In the genomic region with DNA sequence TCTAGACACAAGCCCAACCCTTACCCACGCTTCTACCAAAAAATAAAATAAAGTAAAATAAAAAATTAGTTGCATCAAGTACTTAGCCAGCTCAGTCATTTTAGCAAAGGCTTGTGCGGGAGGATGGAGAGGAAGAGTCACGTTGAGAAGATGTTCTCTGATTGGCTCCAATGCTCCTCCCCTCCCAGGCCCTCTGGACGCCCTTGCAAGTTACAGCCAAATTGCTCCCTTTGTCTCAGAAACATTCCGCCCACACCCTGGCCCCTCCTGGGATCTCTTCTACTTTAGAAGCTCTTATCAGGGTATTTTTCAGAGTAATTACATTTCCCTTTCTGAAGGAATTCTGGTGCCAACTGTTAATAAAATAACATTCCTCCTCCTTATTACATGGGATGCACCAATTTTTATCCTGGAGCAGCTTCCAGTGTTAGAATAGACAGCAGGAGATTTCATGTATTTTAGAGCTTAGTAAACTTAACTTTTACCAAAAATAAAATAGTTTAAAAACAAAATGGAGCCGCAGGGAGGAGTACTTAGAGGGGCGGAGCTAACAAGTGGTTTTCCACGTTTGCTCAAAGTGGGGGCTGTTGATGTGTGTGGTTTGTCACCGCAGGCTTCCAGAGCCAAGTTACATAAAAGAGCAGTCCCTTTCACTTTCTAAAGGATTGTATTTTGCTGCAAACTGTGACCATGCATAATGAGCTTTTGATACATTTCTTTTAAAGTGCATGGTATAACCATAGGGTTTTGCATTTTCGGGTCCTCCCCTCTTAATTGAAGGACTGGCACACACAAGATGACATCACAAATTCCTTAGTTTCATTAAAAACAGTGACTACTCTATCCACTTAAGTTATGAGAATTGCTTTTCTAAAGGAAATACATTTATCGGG, we compare ENCODE assay signal across 8 cellular contexts.
DNase-seq lines count a peak whose midpoint lies in the region; ATAC-seq and TF ChIP-seq lines count a peak whose summit lies in the region.

No MANE protein-coding gene starts in this region.

- peaks cover 48% of the 10 kb centered on the region for H3K4me1 Mint-ChIP-seq in activated T-helper 1 cell treated with anti-CD3 and anti-CD28 coated beads, Interleukin-12 subunit alpha, Interleukin-12 subunit beta, Interleukin-2, Interleukin-4 antibody, amounts not matched to agents 30 ng/mL and 10 ng/mL and 1 ng/mL, durations not matched to agents 14 hours and 24 hours and 36 hours (ENCODE audit: low read depth)

- H3K36me3 ChIP-seq in heart right ventricle (no peaks in the 10 kb centered on the region), spleen (no peaks in the 10 kb centered on the region)

- H3K27me3 Mint-ChIP-seq in activated T-helper 1 cell treated with anti-CD3 and anti-CD28 coated beads, Interleukin-12 subunit alpha, Interleukin-12 subunit beta, Interleukin-2, Interleukin-4 antibody, amounts not matched to agents 30 ng/mL and 10 ng/mL and 1 ng/mL, durations not matched to agents 14 hours and 24 hours and 36 hours (ENCODE audit: insufficient read depth) = peaks cover 2% of the 10 kb centered on the region

- peaks cover 0 to 25% (median 9%) of the 10 kb centered on the region in 9 donors for H3K4me1 ChIP-seq in heart right ventricle
- peaks cover 0 to 38% (median 21%) of the 10 kb centered on the region in 6 donors for H3K4me1 ChIP-seq in spleen

- no peak for TF ChIP-seq POLR2A in spleen (IDR thresholded peaks at IDR 0.05)

- H3K4me3 ChIP-seq in heart right ventricle = peak overlapping the region in 9 of 10 donors; percentile 1 to 45 (median 31)
- peak overlapping the region in 6 of 8 donors; percentile 5 to 48 (median 20) for H3K4me3 ChIP-seq in spleen

- peak overlapping the region; percentile 52 for H3K27ac Mint-ChIP-seq in activated T-helper 1 cell treated with anti-CD3 and anti-CD28 coated beads, Interleukin-12 subunit alpha, Interleukin-12 subunit beta, Interleukin-2, Interleukin-4 antibody, amounts not matched to agents 30 ng/mL and 10 ng/mL and 1 ng/mL, durations not matched to agents 14 hours and 24 hours and 36 hours

- intact Hi-C loops in activated T-helper 1 cell treated with anti-CD3 and anti-CD28 coated beads, Interleukin-12 subunit alpha, Interleukin-12 subunit beta, Interleukin-2, Interleukin-4 antibody, amounts not matched to agents 30 ng/mL and 10 ng/mL and 1 ng/mL, durations not matched to agents 14 hours and 24 hours and 36 hours (cut with micrococcal nuclease) = loop anchor here (1.0 to 2.0 kb wide), 8 partner anchors 26 to 207 kb away; partner anchors contain the start of genes MDM1 and RAP1B
- intact Hi-C loops in heart right ventricle (cut with DNase I) (loop anchor here in 3 of 10 donors (5.0 to 10.0 kb wide), 4 partner anchors 76 to 177 kb away; partner anchors contain the start of gene RAP1B (in 1 of the 3)), spleen (cut with DNase I; ENCODE audit: low total_unique reads) (loop anchor here (10.0 kb wide), 1 partner anchor 66 kb away; no protein-coding TSS in a partner anchor)

- H3K4me3 Mint-ChIP-seq in activated T-helper 1 cell treated with anti-CD3 and anti-CD28 coated beads, Interleukin-12 subunit alpha, Interleukin-12 subunit beta, Interleukin-2, Interleukin-4 antibody, amounts not matched to agents 30 ng/mL and 10 ng/mL and 1 ng/mL, durations not matched to agents 14 hours and 24 hours and 36 hours = peak overlapping the region; percentile 23

- peak; percentile 58 for ATAC-seq in GM21786 (IDR thresholded peaks at IDR 0.05; ENCODE audit: unreplicated experiment)
- peak; percentile 84 to 98 (median 95) for ATAC-seq in heart right ventricle
- ATAC-seq in HG03565 (IDR thresholded peaks at IDR 0.05; ENCODE audit: unreplicated experiment) = no peak
- no peak for ATAC-seq in HG02588 (IDR thresholded peaks at IDR 0.05; ENCODE audit: unreplicated experiment)

- TF ChIP-seq CTCF in heart right ventricle (IDR thresholded peaks at IDR 0.05) (no peak), spleen (IDR thresholded peaks at IDR 0.05 in 8 of 11, conservative IDR thresholded peaks at IDR 0.05 in 3 of 11) (no peak)

- 23 to 29% methylated on average over 11 of the region's 11 CpGs for WGBS in heart right ventricle, 2 donors
- 22 to 31% (median 25%) methylated on average over 11 of the region's 11 CpGs for WGBS in spleen, 5 donors

- H3K27me3 ChIP-seq in heart right ventricle = no peaks in the 10 kb centered on the region
- no peaks in the 10 kb centered on the region for H3K27me3 ChIP-seq in spleen (replicated peaks in 1 of 7)

- peaks cover 3% of the 10 kb centered on the region for H3K9me3 Mint-ChIP-seq in activated T-helper 1 cell treated with anti-CD3 and anti-CD28 coated beads, Interleukin-12 subunit alpha, Interleukin-12 subunit beta, Interleukin-2, Interleukin-4 antibody, amounts not matched to agents 30 ng/mL and 10 ng/mL and 1 ng/mL, durations not matched to agents 14 hours and 24 hours and 36 hours

- peak overlapping the region; percentile 60 to 87 (median 75) for H3K27ac ChIP-seq in heart right ventricle
- peak overlapping the region; percentile 17 to 85 (median 74) for H3K27ac ChIP-seq in spleen

- H3K9me3 ChIP-seq in heart right ventricle (no peaks in the 10 kb centered on the region), spleen (peaks cover 0 to 16% (median 4%) of the 10 kb centered on the region in 8 donors)

- peak; percentile 32 for DNase-seq in NCI-H345 treated with DMSO at 0.1 percent for 48 hours (lab: John Stamatoyannopoulos, UW; ENCODE audit: unreplicated experiment)
- DNase-seq in activated T-helper 1 cell treated with anti-CD3 and anti-CD28 coated beads, Interleukin-12 subunit alpha, Interleukin-12 subunit beta, Interleukin-2, Interleukin-4 antibody, amounts not matched to agents 30 ng/mL and 10 ng/mL and 1 ng/mL, durations not matched to agents 14 hours and 24 hours and 36 hours (ENCODE audit: low spot score) = peak; percentile 54
- DNase-seq in heart right ventricle = peak; percentile 59 to 83
- no peak for DNase-seq in spleen
- DNase-seq in HuH-7 (ENCODE audit: low spot score) = no peak

- no peaks in the 10 kb centered on the region for H3K36me3 Mint-ChIP-seq in activated T-helper 1 cell treated with anti-CD3 and anti-CD28 coated beads, Interleukin-12 subunit alpha, Interleukin-12 subunit beta, Interleukin-2, Interleukin-4 antibody, amounts not matched to agents 30 ng/mL and 10 ng/mL and 1 ng/mL, durations not matched to agents 14 hours and 24 hours and 36 hours (ENCODE audit: low read depth)

Comparison
In these comparisons a context has a peak if more than half of its experiments do, and no peak if none do; other contexts are left out.
1. ATAC-seq: peak in GM21786 (single experiment) and heart right ventricle (8 of 8); none in HG03565 (single experiment) and HG02588 (single experiment).
2. DNase-seq: peak in NCI-H345 treated with DMSO at 0.1 percent for 48 hours (single experiment), activated T-helper 1 cell treated with anti-CD3 and anti-CD28 coated beads, Interleukin-12 subunit alpha, Interleukin-12 subunit beta, Interleukin-2, Interleukin-4 antibody, amounts not matched to agents 30 ng/mL and 10 ng/mL and 1 ng/mL, durations not matched to agents 14 hours and 24 hours and 36 hours (single experiment) and heart right ventricle (2 of 2); none in spleen (single experiment) and HuH-7 (single experiment).